In the genomic region with DNA sequence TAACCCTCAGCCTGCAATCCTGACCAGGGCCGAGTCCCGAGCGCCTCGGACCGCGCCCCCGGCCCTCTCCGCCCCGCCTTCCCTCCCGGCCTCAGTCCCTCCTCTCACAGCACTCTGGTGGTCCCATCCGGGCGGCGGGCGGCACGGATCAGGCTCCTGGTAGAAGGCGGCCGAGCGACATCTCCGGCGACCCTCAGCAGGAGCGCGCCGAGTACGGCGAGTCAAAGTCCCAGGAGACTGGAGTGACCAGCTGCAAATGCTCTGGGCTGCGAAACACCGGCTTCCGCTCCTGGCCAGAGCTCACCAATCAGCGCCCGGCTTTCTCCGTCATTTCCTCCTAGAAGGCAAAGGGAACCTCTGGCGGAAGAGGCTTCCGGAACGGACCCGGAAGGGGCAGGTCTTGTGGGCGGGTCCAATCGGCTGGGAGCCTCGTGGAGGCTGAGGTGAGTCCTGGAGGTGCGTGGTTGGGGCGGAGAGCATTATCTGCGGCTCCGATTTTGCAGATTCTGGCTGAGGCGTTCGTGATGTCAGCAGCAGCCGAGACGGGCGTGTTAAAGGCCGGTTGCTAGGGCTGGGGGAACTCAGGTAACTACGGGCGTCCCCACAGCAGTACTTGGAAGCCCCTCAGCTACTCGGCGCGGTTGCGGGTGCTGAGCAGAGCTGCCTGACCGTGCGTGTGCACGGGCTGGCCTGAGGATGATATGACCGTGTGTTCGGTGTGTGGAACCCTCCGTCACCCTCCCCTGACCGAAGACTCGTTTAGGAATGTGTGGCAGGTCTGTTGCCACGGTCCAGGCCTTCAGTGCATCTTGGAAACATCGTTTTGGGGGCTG, we compare ENCODE assay signal across 8 cellular contexts. TPM values are rescaled to one million over a fixed set of nuclear protein-coding genes. Genes with fewer than 3 reads are reported as not detected.
DNase-seq lines count a peak whose midpoint lies in the region; ATAC-seq and TF ChIP-seq lines count a peak whose summit lies in the region.

A gene with protein sequence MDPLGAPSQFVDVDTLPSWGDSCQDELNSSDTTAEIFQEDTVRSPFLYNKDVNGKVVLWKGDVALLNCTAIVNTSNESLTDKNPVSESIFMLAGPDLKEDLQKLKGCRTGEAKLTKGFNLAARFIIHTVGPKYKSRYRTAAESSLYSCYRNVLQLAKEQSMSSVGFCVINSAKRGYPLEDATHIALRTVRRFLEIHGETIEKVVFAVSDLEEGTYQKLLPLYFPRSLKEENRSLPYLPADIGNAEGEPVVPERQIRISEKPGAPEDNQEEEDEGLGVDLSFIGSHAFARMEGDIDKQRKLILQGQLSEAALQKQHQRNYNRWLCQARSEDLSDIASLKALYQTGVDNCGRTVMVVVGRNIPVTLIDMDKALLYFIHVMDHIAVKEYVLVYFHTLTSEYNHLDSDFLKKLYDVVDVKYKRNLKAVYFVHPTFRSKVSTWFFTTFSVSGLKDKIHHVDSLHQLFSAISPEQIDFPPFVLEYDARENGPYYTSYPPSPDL (minus strand): TSS at position 282 of the 833 bp plus-strand sequence. CDS start 9,264 bp downstream, outside the sequence.
A gene (plus strand): TSS at position 400 of the 833 bp plus-strand sequence. CDS start 3,581 bp downstream, outside the sequence.

- TF ChIP-seq CTCF in DOHH2 (IDR thresholded peaks at IDR 0.05; ENCODE audit: low read depth, low read length, poor library complexity, severe bottlenecking) (no peak), GM23338 (conservative IDR thresholded peaks at IDR 0.05; ENCODE audit: low read depth in 2 of 2) (no peak)

- H3K79me2 ChIP-seq in DOHH2 (ENCODE audit: control insufficient read depth, low read length), result peaks cover 85% of the 10 kb centered on the region
- H3K79me2 ChIP-seq in GM23338 (replicated peaks; ENCODE audit: insufficient read depth), result peaks cover 93% of the 10 kb centered on the region

- H3F3A ChIP-seq in DOHH2 (ENCODE audit: control insufficient read depth, insufficient read depth) (no peaks in the 10 kb centered on the region; the same call in 1 of the 2 replicates), GM23338 (replicated peaks; ENCODE audit: low read depth) (no peaks in the 10 kb centered on the region)

- DNase-seq in GM23338 (ENCODE audit: low spot score) (peak; percentile 99), LHCN-M2 (ENCODE audit: low read depth) (peak; percentile 95), RPMI8226 (peak; percentile 96), fibroblast of gingiva (ENCODE audit: low read depth) (peak; percentile 94), naive B cell (peak; percentile 94)
- DNase-seq in activated T-helper 1 cell treated with anti-CD3 and anti-CD28 coated beads, Interleukin-2, amount 50 U/mL, for 16 hours (ENCODE audit: low read depth in 1 of 2, low spot score in 1 of 2), result peak; percentile 87 to 92

- ATAC-seq in GM23338, result peak; percentile 94
- peak; percentile 88 for ATAC-seq in naive B cell (ENCODE audit: low read depth in 2 of 2)
- ATAC-seq in stimulated activated memory B cell treated with anti-CD40 and anti-IgM and Interleukin-4, amounts not matched to agents 10 μg/mL and 1 μg/mL and 100 μg/mL, for 72 hours, result peak; percentile 98

- H3K4me1 ChIP-seq in DOHH2 (ENCODE audit: control insufficient read depth, low read length) (peaks cover 23% of the 10 kb centered on the region), GM23338 (ENCODE audit: insufficient read depth) (peaks cover 28% of the 10 kb centered on the region)

- peak within 1 kb of the TSS; percentile 93 for H3K4me3 ChIP-seq in DOHH2 (ENCODE audit: low read length)
- peak within 1 kb of the TSS; percentile 78 for H3K4me3 ChIP-seq in GM23338

- no peaks in the 10 kb centered on the region for H3K9me3 ChIP-seq in DOHH2 (ENCODE audit: control insufficient read depth, insufficient read depth, low read length)

- H3K27ac Mint-ChIP-seq in GM23338 (peak within 1 kb of the TSS; percentile 85), naive B cell (peak within 1 kb of the TSS; percentile 92 to 100 (median 98))
- peak within 1 kb of the TSS; percentile 96 for H3K27ac Mint-ChIP-seq in stimulated activated memory B cell treated with anti-CD40 and anti-IgM and Interleukin-4, amounts not matched to agents 10 μg/mL and 1 μg/mL and 100 μg/mL, for 72 hours

- H3K36me3 Mint-ChIP-seq in GM23338 (ENCODE audit: low read depth) (peaks cover 8% of the 10 kb centered on the region; the same call in 2 of the 3 replicates), naive B cell (peaks cover 8 to 12% of the 10 kb centered on the region in 2 donors)
- H3K36me3 Mint-ChIP-seq in stimulated activated memory B cell treated with anti-CD40 and anti-IgM and Interleukin-4, amounts not matched to agents 10 μg/mL and 1 μg/mL and 100 μg/mL, for 72 hours, result peaks cover 8% of the 10 kb centered on the region

- H3K36me3 ChIP-seq in DOHH2 (ENCODE audit: control insufficient read depth, low read length) (peaks cover 27% of the 10 kb centered on the region), GM23338 (ENCODE audit: insufficient read depth) (no peaks in the 10 kb centered on the region)

- peaks cover 10% of the 10 kb centered on the region for H3K27me3 Mint-ChIP-seq in GM23338 (ENCODE audit: insufficient read depth, low read depth, poor library complexity)
- no peaks in the 10 kb centered on the region for H3K27me3 Mint-ChIP-seq in naive B cell
- H3K27me3 Mint-ChIP-seq in stimulated activated memory B cell treated with anti-CD40 and anti-IgM and Interleukin-4, amounts not matched to agents 10 μg/mL and 1 μg/mL and 100 μg/mL, for 72 hours, result no peaks in the 10 kb centered on the region

- H3K4me1 Mint-ChIP-seq in GM23338, result peaks cover 38% of the 10 kb centered on the region
- peaks cover 35 to 51% (median 43%) of the 10 kb centered on the region in 3 donors for H3K4me1 Mint-ChIP-seq in naive B cell
- H3K4me1 Mint-ChIP-seq in stimulated activated memory B cell treated with anti-CD40 and anti-IgM and Interleukin-4, amounts not matched to agents 10 μg/mL and 1 μg/mL and 100 μg/mL, for 72 hours, result peaks cover 52% of the 10 kb centered on the region

- peak within 1 kb of the TSS; percentile 48 for H3K27ac ChIP-seq in DOHH2 (ENCODE audit: low read depth, low read length)
- 0 out of 2 replicates have a peak within 1 kb of the TSS, but pooled peaks have one; percentile 3 for H3K27ac ChIP-seq in GM23338 (ENCODE audit: low read depth)

- H3K4me2 ChIP-seq in DOHH2 (ENCODE audit: low read length) (peak within 1 kb of the TSS; percentile 87), GM23338 (peak within 1 kb of the TSS; percentile 98)

- no peaks in the 10 kb centered on the region for H3K9me2 ChIP-seq in DOHH2 (replicated peaks; ENCODE audit: control insufficient read depth, low read length)
- H3K9me2 ChIP-seq in GM23338 (ENCODE audit: insufficient read depth), result no peaks in the 10 kb centered on the region

- H3K9me3 Mint-ChIP-seq in GM23338 (no peaks in the 10 kb centered on the region), naive B cell (no peaks in the 10 kb centered on the region)
- no peaks in the 10 kb centered on the region for H3K9me3 Mint-ChIP-seq in stimulated activated memory B cell treated with anti-CD40 and anti-IgM and Interleukin-4, amounts not matched to agents 10 μg/mL and 1 μg/mL and 100 μg/mL, for 72 hours

- H4K20me1 ChIP-seq in DOHH2 (ENCODE audit: control insufficient read depth, insufficient read depth, low read depth, low read length), result 0 out of 2 replicates have a peak, but pooled peaks cover 5% of the 10 kb centered on the region
- H4K20me1 ChIP-seq in GM23338 (replicated peaks; ENCODE audit: insufficient read depth), result peaks cover 21% of the 10 kb centered on the region

- H3K4me3 Mint-ChIP-seq in GM23338 (peak within 1 kb of the TSS; percentile 96), naive B cell (peak within 1 kb of the TSS; percentile 94 to 100 (median 98))
- peak within 1 kb of the TSS; percentile 91 for H3K4me3 Mint-ChIP-seq in stimulated activated memory B cell treated with anti-CD40 and anti-IgM and Interleukin-4, amounts not matched to agents 10 μg/mL and 1 μg/mL and 100 μg/mL, for 72 hours

- H2AFZ ChIP-seq in GM23338, result peak within 1 kb of the TSS; percentile 76

- no peaks in the 10 kb centered on the region for H3K27me3 ChIP-seq in DOHH2 (ENCODE audit: control insufficient read depth, low read length)
- no peaks in the 10 kb centered on the region for H3K27me3 ChIP-seq in GM23338 (ENCODE audit: insufficient read depth)

TF ChIP-seq in GM23338, 12 proteins besides CTCF, POLR2A, EP300 and RAD21 (continues in another document):
- TF ChIP-seq, protein P1, sequence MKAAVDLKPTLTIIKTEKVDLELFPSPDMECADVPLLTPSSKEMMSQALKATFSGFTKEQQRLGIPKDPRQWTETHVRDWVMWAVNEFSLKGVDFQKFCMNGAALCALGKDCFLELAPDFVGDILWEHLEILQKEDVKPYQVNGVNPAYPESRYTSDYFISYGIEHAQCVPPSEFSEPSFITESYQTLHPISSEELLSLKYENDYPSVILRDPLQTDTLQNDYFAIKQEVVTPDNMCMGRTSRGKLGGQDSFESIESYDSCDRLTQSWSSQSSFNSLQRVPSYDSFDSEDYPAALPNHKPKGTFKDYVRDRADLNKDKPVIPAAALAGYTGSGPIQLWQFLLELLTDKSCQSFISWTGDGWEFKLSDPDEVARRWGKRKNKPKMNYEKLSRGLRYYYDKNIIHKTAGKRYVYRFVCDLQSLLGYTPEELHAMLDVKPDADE (IDR thresholded peaks at IDR 0.05), result peak; percentile 70
- no peak for TF ChIP-seq ZNF114 (CRISPR knock-in tag; IDR thresholded peaks at IDR 0.05)
- TF ChIP-seq EZH2 (IDR thresholded peaks at IDR 0.05; ENCODE audit: low read depth, unreplicated experiment), result no peak

RNA-seq across cellular contexts. Expression of the first gene that starts in this region (rescaled TPM):
- 24.5 and 28.0 TPM in 2 replicates for total RNA-seq in GM23338 (2014; rRNA removed; shearing (Covaris generic))
- 10.2 and 10.7 TPM in 2 replicates for polyA plus RNA-seq in GM23338 (2016; fragmentation: Nextera tagmentation; extraction: Ambion mirVana)
- 13.9 and 17.9 TPM in 2 replicates for total RNA-seq in LHCN-M2 (2014; rRNA removed)
- 6.2 TPM for polyA plus RNA-seq in LHCN-M2 (2012)
- polyA plus RNA-seq in naive B cell (ENCODE audit: low read depth in 6 of 6), result 10 to 100 TPM in 5 of 6 donors, 1 to 10 TPM in 1; 4.9 to 16.9 (median 13.5) TPM

RNA-seq across cellular contexts. Expression of the second gene that starts in this region (rescaled TPM):
- total RNA-seq in GM23338 (2014; rRNA removed; shearing (Covaris generic)), result 38.7 and 48.0 TPM in 2 replicates
- polyA plus RNA-seq in GM23338 (2016; fragmentation: Nextera tagmentation; extraction: Ambion mirVana) (20.7 and 26.2 TPM in 2 replicates), naive B cell (ENCODE audit: low read depth in 6 of 6) (10 to 100 TPM; 11.8 to 28.4 (median 23.3) TPM)
- 35.1 and 56.0 TPM in 2 replicates for total RNA-seq in LHCN-M2 (2014; rRNA removed)
- polyA plus RNA-seq in LHCN-M2 (2012), result 10.1 TPM

Comparison
In these comparisons a context has a peak if more than half of its experiments do, and no peak if none do; other contexts are left out.
1. Peak in every context shown above with its lines: DNase-seq, ATAC-seq, H3K4me3 ChIP-seq and H3K27ac ChIP-seq.